8 cellular contexts compared by ENCODE assay signal in genomic region chr3:18424213-18424861, GRCh38. TPM values are rescaled to one million over a fixed set of nuclear protein-coding genes. Genes with fewer than 3 reads are reported as not detected.
DNase-seq lines count a peak whose midpoint lies in the region; ATAC-seq and TF ChIP-seq lines count a peak whose summit lies in the region.

No MANE protein-coding gene starts in this region.

- no peaks in the 10 kb centered on the region for H3K79me2 ChIP-seq in smooth muscle cell (ENCODE audit: low read depth)

- H3K9ac ChIP-seq in smooth muscle cell (ENCODE audit: low read depth): peak overlapping the region; percentile 73

- ATAC-seq in HG03045 (IDR thresholded peaks at IDR 0.05; ENCODE audit: unreplicated experiment) (peak; percentile 3), HG02642 (IDR thresholded peaks at IDR 0.05; ENCODE audit: poor library complexity, unreplicated experiment) (no peak), HG02852 (IDR thresholded peaks at IDR 0.05; ENCODE audit: unreplicated experiment) (no peak)
- ATAC-seq in activated naive CD8-positive, alpha-beta T cell treated with anti-CD3 and anti-CD28 coated beads, Interleukin-2, amount 50 U/mL, for 24 hours: no peak

- H3K4me3 Mint-ChIP-seq in activated naive CD8-positive, alpha-beta T cell treated with anti-CD3 and anti-CD28 coated beads, Interleukin-2, amount 50 U/mL, for 24 hours: peak overlapping the region; percentile 87

- H3K9me3 Mint-ChIP-seq in activated naive CD8-positive, alpha-beta T cell treated with anti-CD3 and anti-CD28 coated beads, Interleukin-2, amount 50 U/mL, for 24 hours: no peaks in the 10 kb centered on the region

- H3K4me2 ChIP-seq in smooth muscle cell: peak overlapping the region; percentile 94

- H2AFZ ChIP-seq in smooth muscle cell (ENCODE audit: low read depth): peak overlapping the region; percentile 91

- peaks cover 21% of the 10 kb centered on the region for H3K4me1 ChIP-seq in smooth muscle cell (ENCODE audit: low read depth)

- H3K27me3 ChIP-seq in smooth muscle cell (ENCODE audit: low read depth): no peaks in the 10 kb centered on the region

- no peaks in the 10 kb centered on the region for H3K36me3 ChIP-seq in smooth muscle cell (ENCODE audit: low read depth)

- no peaks in the 10 kb centered on the region for H3K9me3 ChIP-seq in smooth muscle cell (replicated peaks; ENCODE audit: low read depth)

- peaks cover 80% of the 10 kb centered on the region for H3K4me1 Mint-ChIP-seq in activated naive CD8-positive, alpha-beta T cell treated with anti-CD3 and anti-CD28 coated beads, Interleukin-2, amount 50 U/mL, for 24 hours

- H3K36me3 Mint-ChIP-seq in activated naive CD8-positive, alpha-beta T cell treated with anti-CD3 and anti-CD28 coated beads, Interleukin-2, amount 50 U/mL, for 24 hours (ENCODE audit: low read depth): peaks cover 60% of the 10 kb centered on the region

- 2% methylated on average over 34 of the region's 34 CpGs for WGBS in smooth muscle cell (ENCODE audit: low lambda C conversion rate)

- peak overlapping the region; percentile 27 for H3K27ac ChIP-seq in smooth muscle cell (ENCODE audit: low read depth)

- DNase-seq in C1 segment of cervical spinal cord (lab: John Stamatoyannopoulos, UW): peak in 8 of 14 donors; percentile 23 to 80 (median 61)
- DNase-seq in activated naive CD8-positive, alpha-beta T cell treated with anti-CD3 and anti-CD28 coated beads, Interleukin-2, amount 50 U/mL, for 24 hours: no peak
- no peak for DNase-seq in smooth muscle cell (lab: John Stamatoyannopoulos, UW; ENCODE audit: unreplicated experiment)
- no peak for DNase-seq in inferior parietal cortex (ENCODE audit: extremely low spot score)

- no peak for TF ChIP-seq CTCF in smooth muscle cell (IDR thresholded peaks at IDR 0.05; ENCODE audit: borderline replicate concordance, insufficient read depth, poor library complexity, severe bottlenecking)

- no peaks in the 10 kb centered on the region for H4K20me1 ChIP-seq in smooth muscle cell (ENCODE audit: low read depth)

- peak overlapping the region; percentile 93 for H3K27ac Mint-ChIP-seq in activated naive CD8-positive, alpha-beta T cell treated with anti-CD3 and anti-CD28 coated beads, Interleukin-2, amount 50 U/mL, for 24 hours

- H3K27me3 Mint-ChIP-seq in activated naive CD8-positive, alpha-beta T cell treated with anti-CD3 and anti-CD28 coated beads, Interleukin-2, amount 50 U/mL, for 24 hours: no peaks in the 10 kb centered on the region

- peak overlapping the region; percentile 73 for H3K4me3 ChIP-seq in iPS-11a (ENCODE audit: low read depth, low read length)
- peak overlapping the region; percentile 94 for H3K4me3 ChIP-seq in smooth muscle cell

- no peaks in the 10 kb centered on the region for H3F3A ChIP-seq in smooth muscle cell (ENCODE audit: low read depth)

RNA-seq across cellular contexts. Expression of gene SATB1, which starts 0.8 kb away (rescaled TPM):
- total RNA-seq in smooth muscle cell: 9.3 and 17.8 TPM in 2 replicates
- 2.9 and 4.1 TPM in 2 replicates for polyA plus RNA-seq in smooth muscle cell

Comparison
In these comparisons a context has a peak if more than half of its experiments do, and no peak if none do; other contexts are left out.
1. DNase-seq: peak in C1 segment of cervical spinal cord (8 of 14); none in activated naive CD8-positive, alpha-beta T cell treated with anti-CD3 and anti-CD28 coated beads, Interleukin-2, amount 50 U/mL, for 24 hours (single experiment), smooth muscle cell (single experiment) and inferior parietal cortex (single experiment).